ENCODE assay signal across 1 cellular context in genomic region chr21:42734323-42734971, GRCh38.
TF ChIP-seq lines count a peak whose summit lies in the region.

No MANE protein-coding gene starts in this region.

TF ChIP-seq in HepG2, 621 proteins besides CTCF, POLR2A, EP300 and RAD21 (continued from another document and continues in another):
- no peak for TF ChIP-seq ESRRA (CRISPR knock-in tag; IDR thresholded peaks at IDR 0.05; ENCODE audit: low read depth)
- TF ChIP-seq, protein P1, sequence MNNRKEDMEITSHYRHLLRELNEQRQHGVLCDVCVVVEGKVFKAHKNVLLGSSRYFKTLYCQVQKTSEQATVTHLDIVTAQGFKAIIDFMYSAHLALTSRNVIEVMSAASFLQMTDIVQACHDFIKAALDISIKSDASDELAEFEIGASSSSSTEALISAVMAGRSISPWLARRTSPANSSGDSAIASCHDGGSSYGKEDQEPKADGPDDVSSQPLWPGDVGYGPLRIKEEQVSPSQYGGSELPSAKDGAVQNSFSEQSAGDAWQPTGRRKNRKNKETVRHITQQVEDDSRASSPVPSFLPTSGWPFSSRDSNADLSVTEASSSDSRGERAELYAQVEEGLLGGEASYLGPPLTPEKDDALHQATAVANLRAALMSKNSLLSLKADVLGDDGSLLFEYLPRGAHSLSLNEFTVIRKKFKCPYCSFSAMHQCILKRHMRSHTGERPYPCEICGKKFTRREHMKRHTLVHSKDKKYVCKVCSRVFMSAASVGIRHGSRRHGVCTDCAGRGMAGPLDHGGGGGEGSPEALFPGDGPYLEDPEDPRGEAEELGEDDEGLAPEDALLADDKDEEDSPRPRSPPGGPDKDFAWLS (CRISPR knock-in tag; IDR thresholded peaks at IDR 0.05; ENCODE audit: borderline replicate concordance) = no peak
- TF ChIP-seq YEATS2 (CRISPR knock-in tag; IDR thresholded peaks at IDR 0.05; ENCODE audit: borderline replicate concordance) = no peak
- no peak for TF ChIP-seq ZNF788 (CRISPR knock-in tag; IDR thresholded peaks at IDR 0.05; ENCODE audit: borderline replicate concordance)
- TF ChIP-seq YY1 (IDR thresholded peaks at IDR 0.05; ENCODE audit: insufficient read depth, insufficient replicate concordance, low read depth, low read length) = peak; percentile 2
- no peak for TF ChIP-seq BHLHE40 (IDR thresholded peaks at IDR 0.05; ENCODE audit: low read length)
- no peak for TF ChIP-seq NFKB2 (CRISPR knock-in tag; IDR thresholded peaks at IDR 0.05; ENCODE audit: borderline replicate concordance)
- no peak for TF ChIP-seq ZNF350 (CRISPR knock-in tag; IDR thresholded peaks at IDR 0.05; ENCODE audit: borderline replicate concordance, low read depth)
- no peak for TF ChIP-seq ZNF674 (CRISPR knock-in tag; IDR thresholded peaks at IDR 0.05; ENCODE audit: low read depth)
- no peak for TF ChIP-seq HOXD1 (CRISPR knock-in tag; IDR thresholded peaks at IDR 0.05)
- peak; percentile 89; the same call in 1 of the 2 replicates for TF ChIP-seq NCOR1 (IDR thresholded peaks at IDR 0.05; ENCODE audit: borderline replicate concordance, low read length)
- TF ChIP-seq, protein P2, sequence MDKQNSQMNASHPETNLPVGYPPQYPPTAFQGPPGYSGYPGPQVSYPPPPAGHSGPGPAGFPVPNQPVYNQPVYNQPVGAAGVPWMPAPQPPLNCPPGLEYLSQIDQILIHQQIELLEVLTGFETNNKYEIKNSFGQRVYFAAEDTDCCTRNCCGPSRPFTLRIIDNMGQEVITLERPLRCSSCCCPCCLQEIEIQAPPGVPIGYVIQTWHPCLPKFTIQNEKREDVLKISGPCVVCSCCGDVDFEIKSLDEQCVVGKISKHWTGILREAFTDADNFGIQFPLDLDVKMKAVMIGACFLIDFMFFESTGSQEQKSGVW (CRISPR knock-in tag; IDR thresholded peaks at IDR 0.05; ENCODE audit: borderline replicate concordance) = no peak
- TF ChIP-seq ZBTB49 (CRISPR knock-in tag; IDR thresholded peaks at IDR 0.05; ENCODE audit: borderline replicate concordance) = no peak
- TF ChIP-seq, protein P3, sequence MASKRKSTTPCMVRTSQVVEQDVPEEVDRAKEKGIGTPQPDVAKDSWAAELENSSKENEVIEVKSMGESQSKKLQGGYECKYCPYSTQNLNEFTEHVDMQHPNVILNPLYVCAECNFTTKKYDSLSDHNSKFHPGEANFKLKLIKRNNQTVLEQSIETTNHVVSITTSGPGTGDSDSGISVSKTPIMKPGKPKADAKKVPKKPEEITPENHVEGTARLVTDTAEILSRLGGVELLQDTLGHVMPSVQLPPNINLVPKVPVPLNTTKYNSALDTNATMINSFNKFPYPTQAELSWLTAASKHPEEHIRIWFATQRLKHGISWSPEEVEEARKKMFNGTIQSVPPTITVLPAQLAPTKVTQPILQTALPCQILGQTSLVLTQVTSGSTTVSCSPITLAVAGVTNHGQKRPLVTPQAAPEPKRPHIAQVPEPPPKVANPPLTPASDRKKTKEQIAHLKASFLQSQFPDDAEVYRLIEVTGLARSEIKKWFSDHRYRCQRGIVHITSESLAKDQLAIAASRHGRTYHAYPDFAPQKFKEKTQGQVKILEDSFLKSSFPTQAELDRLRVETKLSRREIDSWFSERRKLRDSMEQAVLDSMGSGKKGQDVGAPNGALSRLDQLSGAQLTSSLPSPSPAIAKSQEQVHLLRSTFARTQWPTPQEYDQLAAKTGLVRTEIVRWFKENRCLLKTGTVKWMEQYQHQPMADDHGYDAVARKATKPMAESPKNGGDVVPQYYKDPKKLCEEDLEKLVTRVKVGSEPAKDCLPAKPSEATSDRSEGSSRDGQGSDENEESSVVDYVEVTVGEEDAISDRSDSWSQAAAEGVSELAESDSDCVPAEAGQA (IDR thresholded peaks at IDR 0.05; ENCODE audit: low read depth) = no peak
- TF ChIP-seq, protein P3 (CRISPR knock-in tag; IDR thresholded peaks at IDR 0.05; ENCODE audit: borderline replicate concordance) = no peak
- no peak for TF ChIP-seq KLF15 (CRISPR knock-in tag; IDR thresholded peaks at IDR 0.05; ENCODE audit: borderline replicate concordance)
- no peak for TF ChIP-seq FOXO4 (CRISPR knock-in tag; conservative IDR thresholded peaks at IDR 0.05)
- TF ChIP-seq REPIN1 (CRISPR knock-in tag; IDR thresholded peaks at IDR 0.05; ENCODE audit: borderline replicate concordance, low read depth) = peak; percentile 64; the same call in 1 of the 2 replicates
- TF ChIP-seq ATF2 (CRISPR knock-in tag; IDR thresholded peaks at IDR 0.05) = peak; percentile 75; the same call in 1 of the 2 replicates
- TF ChIP-seq TCF7L2 (IDR thresholded peaks at IDR 0.05; ENCODE audit: low read depth, low read length) = no peak
- TF ChIP-seq, protein P4, sequence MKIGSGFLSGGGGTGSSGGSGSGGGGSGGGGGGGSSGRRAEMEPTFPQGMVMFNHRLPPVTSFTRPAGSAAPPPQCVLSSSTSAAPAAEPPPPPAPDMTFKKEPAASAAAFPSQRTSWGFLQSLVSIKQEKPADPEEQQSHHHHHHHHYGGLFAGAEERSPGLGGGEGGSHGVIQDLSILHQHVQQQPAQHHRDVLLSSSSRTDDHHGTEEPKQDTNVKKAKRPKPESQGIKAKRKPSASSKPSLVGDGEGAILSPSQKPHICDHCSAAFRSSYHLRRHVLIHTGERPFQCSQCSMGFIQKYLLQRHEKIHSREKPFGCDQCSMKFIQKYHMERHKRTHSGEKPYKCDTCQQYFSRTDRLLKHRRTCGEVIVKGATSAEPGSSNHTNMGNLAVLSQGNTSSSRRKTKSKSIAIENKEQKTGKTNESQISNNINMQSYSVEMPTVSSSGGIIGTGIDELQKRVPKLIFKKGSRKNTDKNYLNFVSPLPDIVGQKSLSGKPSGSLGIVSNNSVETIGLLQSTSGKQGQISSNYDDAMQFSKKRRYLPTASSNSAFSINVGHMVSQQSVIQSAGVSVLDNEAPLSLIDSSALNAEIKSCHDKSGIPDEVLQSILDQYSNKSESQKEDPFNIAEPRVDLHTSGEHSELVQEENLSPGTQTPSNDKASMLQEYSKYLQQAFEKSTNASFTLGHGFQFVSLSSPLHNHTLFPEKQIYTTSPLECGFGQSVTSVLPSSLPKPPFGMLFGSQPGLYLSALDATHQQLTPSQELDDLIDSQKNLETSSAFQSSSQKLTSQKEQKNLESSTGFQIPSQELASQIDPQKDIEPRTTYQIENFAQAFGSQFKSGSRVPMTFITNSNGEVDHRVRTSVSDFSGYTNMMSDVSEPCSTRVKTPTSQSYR (CRISPR knock-in tag; IDR thresholded peaks at IDR 0.05; ENCODE audit: borderline replicate concordance) = no peak
- no peak for TF ChIP-seq ZNF432 (CRISPR knock-in tag; IDR thresholded peaks at IDR 0.05; ENCODE audit: borderline replicate concordance)
- no peak for TF ChIP-seq KDM5A (IDR thresholded peaks at IDR 0.05; ENCODE audit: borderline replicate concordance, low read length)
- peak; percentile 25; the same call in 1 of the 2 replicates for TF ChIP-seq HOMEZ (CRISPR knock-in tag; IDR thresholded peaks at IDR 0.05; ENCODE audit: low read depth)
- no peak for TF ChIP-seq ZNF256 (CRISPR knock-in tag; conservative IDR thresholded peaks at IDR 0.05)
- TF ChIP-seq HIVEP1 (CRISPR knock-in tag; IDR thresholded peaks at IDR 0.05) = no peak
- TF ChIP-seq ZC3H13 (CRISPR knock-in tag; IDR thresholded peaks at IDR 0.05) = no peak
- no peak for TF ChIP-seq ZNF549 (CRISPR knock-in tag; IDR thresholded peaks at IDR 0.05)
- TF ChIP-seq DBP (CRISPR knock-in tag; IDR thresholded peaks at IDR 0.05; ENCODE audit: not compliant biosample characterization) = no peak
- no peak; the same call in 1 of the 2 replicates for TF ChIP-seq GABPB1 (CRISPR knock-in tag; IDR thresholded peaks at IDR 0.05)
- TF ChIP-seq TP53 (CRISPR knock-in tag; conservative IDR thresholded peaks at IDR 0.05) = peak; percentile 35; the same call in 1 of the 2 replicates
- no peak for TF ChIP-seq NR2F1 (CRISPR knock-in tag; IDR thresholded peaks at IDR 0.05)
- TF ChIP-seq RBAK (CRISPR knock-in tag; IDR thresholded peaks at IDR 0.05) = no peak
- TF ChIP-seq, protein P5, sequence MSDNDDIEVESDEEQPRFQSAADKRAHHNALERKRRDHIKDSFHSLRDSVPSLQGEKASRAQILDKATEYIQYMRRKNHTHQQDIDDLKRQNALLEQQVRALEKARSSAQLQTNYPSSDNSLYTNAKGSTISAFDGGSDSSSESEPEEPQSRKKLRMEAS (IDR thresholded peaks at IDR 0.05) = no peak
- no peak for TF ChIP-seq SRSF4 (IDR thresholded peaks at IDR 0.05; ENCODE audit: low read depth, low read length, poor library complexity, severe bottlenecking)
- no peak for TF ChIP-seq ZNF7 (CRISPR knock-in tag; IDR thresholded peaks at IDR 0.05)
- no peak for TF ChIP-seq SRSF9 (IDR thresholded peaks at IDR 0.05; ENCODE audit: borderline replicate concordance, insufficient read depth, low read depth, low read length, poor library complexity, severe bottlenecking)
- TF ChIP-seq PHF5A (CRISPR knock-in tag; IDR thresholded peaks at IDR 0.05; ENCODE audit: low read depth, unreplicated experiment) = no peak
- no peak for TF ChIP-seq ISX (CRISPR knock-in tag; conservative IDR thresholded peaks at IDR 0.05)
- TF ChIP-seq ZNF543 (CRISPR knock-in tag; IDR thresholded peaks at IDR 0.05) = no peak
- TF ChIP-seq SMAD9 (CRISPR knock-in tag; IDR thresholded peaks at IDR 0.05) = no peak
- peak; percentile 41; the same call in 1 of the 2 replicates for TF ChIP-seq ZSCAN29 (CRISPR knock-in tag; conservative IDR thresholded peaks at IDR 0.05)
- TF ChIP-seq SMARCE1 (IDR thresholded peaks at IDR 0.05; ENCODE audit: borderline replicate concordance) = no peak
- TF ChIP-seq ZNF709 (CRISPR knock-in tag; IDR thresholded peaks at IDR 0.05) = no peak
- TF ChIP-seq CCDC6 (CRISPR knock-in tag; IDR thresholded peaks at IDR 0.05) = no peak
